Comparison of ENCODE assay signal across 22 cellular contexts in the genomic region with DNA sequence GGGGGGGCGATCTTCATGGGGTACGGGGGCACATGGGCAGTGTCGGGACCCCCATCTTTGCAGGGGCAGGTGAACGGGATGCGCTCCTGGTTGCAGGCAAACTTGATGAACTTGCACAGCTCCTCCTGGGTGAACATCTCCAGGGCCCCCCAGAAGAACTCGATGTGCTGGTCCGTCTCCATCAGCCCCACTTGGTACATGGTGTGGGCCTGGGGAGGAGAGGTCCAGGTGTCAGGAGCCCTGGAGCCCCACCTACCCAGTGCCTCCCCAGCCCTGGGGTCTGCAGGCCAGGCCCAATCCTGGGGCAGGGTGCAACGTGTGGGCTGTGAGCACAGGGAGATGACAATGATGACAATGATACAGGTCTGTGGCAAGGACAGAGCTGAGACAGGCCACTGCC.
"Had no signal": no experiment of that assay in that cellular context is flagged by ENCODE, and none has a peak within 500 bp of the region (broad histone marks: within the 10 kb centered on the region; RNA-seq: fewer than 3 reads in every experiment).

No MANE protein-coding gene starts in this region.

- H3K9me3 Mint-ChIP-seq: stimulated activated memory B cell treated with anti-CD40 and anti-IgM and Interleukin-4, amounts not matched to agents 10 μg/mL and 1 μg/mL and 100 μg/mL, for 72 hours had no signal

- H3K9ac ChIP-seq: SK-N-SH had no signal

- H3K27me3 Mint-ChIP-seq: activated T-cell treated with anti-CD3 and anti-CD28 coated beads, Interleukin-2, amount 50 U/mL, for 24 hours; brain; stimulated activated memory B cell treated with anti-CD40 and anti-IgM and Interleukin-4, amounts not matched to agents 10 μg/mL and 1 μg/mL and 100 μg/mL, for 72 hours had no signal

- H3K27me3 ChIP-seq: heart right ventricle, right lobe of liver, thyroid gland had no signal

- DNase-seq: activated CD4-positive, alpha-beta T cell treated with anti-CD3 and anti-CD28 coated beads for 1 hour; activated CD4-positive, alpha-beta T cell treated with anti-CD3 and anti-CD28 coated beads, Interleukin-2, amount 50 U/mL, for 1 hour; activated CD8-positive, alpha-beta memory T cell treated with anti-CD3 and anti-CD28 coated beads for 24 hours; activated CD8-positive, alpha-beta memory T cell treated with anti-CD3 and anti-CD28 coated beads, Interleukin-2, amount 50 U/mL, for 4 hours; activated naive CD4-positive, alpha-beta T cell; activated T-cell treated with anti-CD3 and anti-CD28 coated beads, Interleukin-2, amount 50 U/mL, for 24 hours; foreskin fibroblast; heart right ventricle; lower lobe of right lung; mesendoderm; mucosa of descending colon; occipital lobe; SK-N-SH; small intestine; stimulated activated CD4-positive, alpha-beta T cell treated with anti-CD3 and anti-CD28 coated beads, Interleukin-2, amount 100 ng/mL, for 24 hours; T-helper 2 cell; thyroid gland; WERI-Rb-1 had no signal

- H3K4me1 ChIP-seq: lower lobe of right lung, right lobe of liver, thyroid gland had no signal

- H3K4me1 Mint-ChIP-seq: brain had no signal

- ATAC-seq: heart right ventricle, mucosa of descending colon had no signal

- H3K4me3 Mint-ChIP-seq: activated T-cell treated with anti-CD3 and anti-CD28 coated beads, Interleukin-2, amount 50 U/mL, for 24 hours; brain; stimulated activated memory B cell treated with anti-CD40 and anti-IgM and Interleukin-4, amounts not matched to agents 10 μg/mL and 1 μg/mL and 100 μg/mL, for 72 hours had no signal

- H3K4me2 ChIP-seq: SK-N-SH had no signal

- H3K27ac ChIP-seq: heart right ventricle, lower lobe of right lung, right lobe of liver, thyroid gland, WERI-Rb-1 had no signal

- H3K9me3 ChIP-seq: lower lobe of right lung, mucosa of descending colon, right lobe of liver, SK-N-SH, thyroid gland had no signal

- H3K27ac Mint-ChIP-seq: activated T-helper 2 cell treated with anti-CD3 and anti-CD28 coated beads, Interferon-gamma antibody, Interleukin-2, Interleukin-4, amounts not matched to agents 10 μg/mL and 5 μg/mL and 100 μg/mL, durations not matched to agents 14 hours and 24 hours and 36 hours; stimulated activated memory B cell treated with anti-CD40 and anti-IgM and Interleukin-4, amounts not matched to agents 10 μg/mL and 1 μg/mL and 100 μg/mL, for 72 hours had no signal

- H3K4me3 ChIP-seq: heart right ventricle, lower lobe of right lung, mucosa of descending colon, right lobe of liver, thyroid gland had no signal
